ENCODE assay signal across 8 cellular contexts in the genomic region with DNA sequence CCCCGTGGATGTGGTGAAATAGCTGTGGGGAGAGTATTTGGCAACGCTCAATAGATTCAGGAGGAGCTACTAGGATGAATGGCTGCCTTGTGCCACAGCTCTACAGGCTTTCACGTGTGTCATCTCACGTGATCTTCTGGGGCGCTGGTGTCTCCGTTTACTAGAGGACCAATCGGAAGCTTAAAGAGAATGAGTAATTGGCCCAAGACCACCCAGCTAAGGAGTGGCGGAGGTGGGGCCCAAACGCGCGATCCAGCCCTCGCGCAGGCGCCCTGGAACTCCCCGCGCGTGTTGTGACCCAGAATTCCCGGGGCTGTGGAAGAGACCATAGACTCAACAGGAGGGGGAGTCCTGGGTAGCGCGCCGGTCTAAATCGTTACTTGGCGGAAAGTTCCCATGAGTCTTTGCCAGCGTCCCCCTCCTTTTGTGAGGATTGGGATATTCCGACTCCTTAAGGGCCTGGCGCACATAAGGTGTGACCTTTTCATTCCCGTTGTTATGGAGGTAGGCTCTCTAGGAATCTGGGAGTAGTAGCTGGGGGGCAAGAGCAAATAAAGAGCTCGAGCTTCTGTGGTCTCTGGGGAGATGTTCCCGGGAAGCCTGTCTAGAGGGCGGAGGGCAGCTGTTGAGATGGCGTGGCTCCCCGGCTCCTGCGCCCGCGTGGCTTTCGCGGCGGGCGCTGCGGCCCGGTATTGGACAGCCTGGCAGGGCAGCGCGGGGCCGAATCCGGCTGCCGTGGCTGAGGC. TPM values are rescaled to one million over a fixed set of nuclear protein-coding genes. Genes with fewer than 3 reads are reported as not detected.
DNase-seq lines count a peak whose midpoint lies in the region; ATAC-seq and TF ChIP-seq lines count a peak whose summit lies in the region.

No MANE protein-coding gene starts in this region.

- H3K9me3 Mint-ChIP-seq in CD4-positive, alpha-beta T cell: no peaks in the 10 kb centered on the region
- no peaks in the 10 kb centered on the region for H3K9me3 Mint-ChIP-seq in activated CD4-positive, alpha-beta memory T cell treated with anti-CD3 and anti-CD28 coated beads for 36 hours

- peak; percentile 84 for TF ChIP-seq POLR2A in right lobe of liver (IDR thresholded peaks at IDR 0.05)

- CTCF ChIA-PET in CD4-positive, alpha-beta T cell (lab: Charles Lee): interaction anchor here (0.6 to 4.5 kb wide), 8 partner anchors 11 to 153 kb away, joined by 3 to 18 read pairs (median 4); no protein-coding TSS in a partner anchor
- CTCF ChIA-PET in activated CD4-positive, alpha-beta memory T cell treated with anti-CD3 and anti-CD28 coated beads for 36 hours (lab: Charles Lee): interaction anchor here (0.6 to 3.2 kb wide), 14 partner anchors 8 to 220 kb away, joined by 3 to 24 read pairs (median 4); partner anchors contain the start of genes CENPV, TRPV2 and UBB

- ATAC-seq in CD4-positive, alpha-beta T cell (ENCODE audit: poor library complexity): peak; percentile 81
- ATAC-seq in GM19452 (IDR thresholded peaks at IDR 0.05; ENCODE audit: unreplicated experiment): peak; percentile 75
- ATAC-seq in HG03575 (IDR thresholded peaks at IDR 0.05; ENCODE audit: extremely low read depth, insufficient number of reproducible peaks, low FRiP score, unreplicated experiment): peak; percentile 42
- peak; percentile 89 to 93 (median 92) for ATAC-seq in right lobe of liver

- POLR2A ChIA-PET in CD4-positive, alpha-beta T cell (lab: Charles Lee): interaction anchor here (0.5 to 2.6 kb wide), 16 partner anchors 12 to 1745 kb away, joined by 3 to 51 read pairs (median 4); partner anchors contain the start of genes ALKBH5, CENPV, PIGL and TRPV2
- POLR2A ChIA-PET in activated CD4-positive, alpha-beta memory T cell treated with anti-CD3 and anti-CD28 coated beads for 36 hours (lab: Charles Lee): interaction anchor here (0.6 to 4.8 kb wide), 16 partner anchors 9 to 152 kb away, joined by 3 to 61 read pairs (median 8); partner anchors contain the start of genes CENPV, TRPV2 and UBB

- H3K27ac Mint-ChIP-seq in CD4-positive, alpha-beta T cell: peak overlapping the region; percentile 96
- H3K27ac Mint-ChIP-seq in activated CD4-positive, alpha-beta memory T cell treated with anti-CD3 and anti-CD28 coated beads for 36 hours: peak overlapping the region; percentile 97

- no peaks in the 10 kb centered on the region for H3K9me3 ChIP-seq in CD4-positive, alpha-beta T cell (ENCODE audit: control insufficient read depth, low read length)
- H3K9me3 ChIP-seq in duodenal mucosa (ENCODE audit: control insufficient read depth in 1 of 2, low read length in 2 of 2) (no peaks in the 10 kb centered on the region), right lobe of liver (no peaks in the 10 kb centered on the region)

- H3K27me3 Mint-ChIP-seq in CD4-positive, alpha-beta T cell: no peaks in the 10 kb centered on the region
- H3K27me3 Mint-ChIP-seq in activated CD4-positive, alpha-beta memory T cell treated with anti-CD3 and anti-CD28 coated beads for 36 hours: no peaks in the 10 kb centered on the region

- peak overlapping the region; percentile 75 to 95 for H3K4me3 ChIP-seq in duodenal mucosa (ENCODE audit: low read depth in 1 of 2, low read length in 2 of 2)
- H3K4me3 ChIP-seq in right lobe of liver: peak overlapping the region; percentile 83 to 91 (median 86)

- H3K4me3 Mint-ChIP-seq in CD4-positive, alpha-beta T cell: peak overlapping the region; percentile 100
- H3K4me3 Mint-ChIP-seq in activated CD4-positive, alpha-beta memory T cell treated with anti-CD3 and anti-CD28 coated beads for 36 hours: peak overlapping the region; percentile 96

- TF ChIP-seq CTCF in CD4-positive, alpha-beta T cell (IDR thresholded peaks at IDR 0.05): no peak
- no peak for TF ChIP-seq CTCF in right lobe of liver (IDR thresholded peaks at IDR 0.05)

- no peaks in the 10 kb centered on the region for H3K27me3 ChIP-seq in CD4-positive, alpha-beta T cell (ENCODE audit: control insufficient read depth, insufficient read depth, low read length)
- H3K27me3 ChIP-seq in duodenal mucosa (ENCODE audit: control insufficient read depth in 1 of 2, insufficient read depth in 2 of 2, low read length in 2 of 2) (no peaks in the 10 kb centered on the region), right lobe of liver (no peaks in the 10 kb centered on the region)

- peaks cover 56% of the 10 kb centered on the region for H3K4me1 Mint-ChIP-seq in CD4-positive, alpha-beta T cell (ENCODE audit: low read depth)
- H3K4me1 Mint-ChIP-seq in activated CD4-positive, alpha-beta memory T cell treated with anti-CD3 and anti-CD28 coated beads for 36 hours (ENCODE audit: low read depth): peaks cover 44% of the 10 kb centered on the region

- H3K4me1 ChIP-seq in duodenal mucosa (ENCODE audit: control insufficient read depth in 1 of 2, insufficient read depth in 2 of 2, low read length in 2 of 2) (peaks cover 29 to 34% of the 10 kb centered on the region in 2 donors), right lobe of liver (peaks cover 0 to 42% (median 10%) of the 10 kb centered on the region in 4 donors)

- intact Hi-C loops in CD4-positive, alpha-beta T cell (cut with DNase I, micrococcal nuclease): loop anchor here (1.0 to 5.0 kb wide), 10 partner anchors 14 to 1879 kb away; partner anchors contain the start of genes UBB (in 2 of the 2), LRRC75A (in 1 of the 2), NCOR1 (in 1 of the 2) and PIGL (in 1 of the 2)
- intact Hi-C loops in activated CD4-positive, alpha-beta memory T cell treated with anti-CD3 and anti-CD28 coated beads for 36 hours (cut with micrococcal nuclease): loop anchor here (1.0 to 5.0 kb wide), 9 partner anchors 19 to 221 kb away; partner anchors contain the start of genes CENPV, NCOR1, PIGL and UBB
- intact Hi-C loops in right lobe of liver (cut with DNase I): no loop called here

- peak overlapping the region; percentile 84 to 97 for H3K9ac ChIP-seq in duodenal mucosa (ENCODE audit: low read depth in 1 of 2, low read length in 2 of 2)

- DNase-seq in CD4-positive, alpha-beta T cell: peak; percentile 86 to 95 (median 90)
- DNase-seq in NCI-H82 (lab: John Stamatoyannopoulos, UW): peak; percentile 100
- DNase-seq in activated CD4-positive, alpha-beta memory T cell treated with anti-CD3 and anti-CD28 coated beads for 36 hours: peak; percentile 98
- DNase-seq in right lobe of liver: peak; percentile 91 to 95 (median 95)
- DNase-seq in stimulated activated CD4-positive, alpha-beta T cell treated with anti-CD3 and anti-CD28 coated beads, Interleukin-4, amount 100 ng/mL, for 24 hours: peak; percentile 97

- peaks cover 49% of the 10 kb centered on the region for H3K36me3 Mint-ChIP-seq in CD4-positive, alpha-beta T cell (ENCODE audit: low read depth)
- peaks cover 44% of the 10 kb centered on the region for H3K36me3 Mint-ChIP-seq in activated CD4-positive, alpha-beta memory T cell treated with anti-CD3 and anti-CD28 coated beads for 36 hours

- H3K36me3 ChIP-seq in duodenal mucosa (ENCODE audit: control insufficient read depth in 1 of 2, insufficient read depth in 2 of 2, low read length in 2 of 2) (peaks cover 20 to 30% of the 10 kb centered on the region in 2 donors), right lobe of liver (peaks cover 0 to 36% (median 10%) of the 10 kb centered on the region in 4 donors)

- 2% methylated on average over 15 of the region's 46 CpGs for WGBS in right lobe of liver (ENCODE audit: insufficient coverage, low coverage, low lambda C conversion rate, missing lambda C conversion rate)

- H3K27ac ChIP-seq in CD4-positive, alpha-beta T cell (ENCODE audit: low read depth, low read length): peak overlapping the region; percentile 91
- peak overlapping the region; percentile 86 for H3K27ac ChIP-seq in duodenal mucosa (ENCODE audit: low read depth, low read length)
- H3K27ac ChIP-seq in right lobe of liver: peak overlapping the region; percentile 85 to 91 (median 90)

RNA-seq across cellular contexts. Expression of gene TRPV2, which starts 23.4 kb away (rescaled TPM):
- 10 to 100 TPM; 42.8 to 45.2 TPM for total RNA-seq in CD4-positive, alpha-beta T cell
- total RNA-seq in activated CD4-positive, alpha-beta memory T cell treated with anti-CD3 and anti-CD28 coated beads for 36 hours: 10 to 100 TPM; 46.0 to 50.6 TPM
- 1 to 10 TPM; 3.3 to 8.2 (median 4.8) TPM for total RNA-seq in right lobe of liver

RNA-seq across cellular contexts. Expression of gene LRRC75A, which starts 53.3 kb away (rescaled TPM):
- total RNA-seq in CD4-positive, alpha-beta T cell: 1 to 10 TPM; 1.5 to 1.9 TPM
- 1 to 10 TPM; 1.2 to 1.4 TPM for total RNA-seq in activated CD4-positive, alpha-beta memory T cell treated with anti-CD3 and anti-CD28 coated beads for 36 hours
- under 1 TPM; 0.12 to 0.62 (median 0.22) TPM for total RNA-seq in right lobe of liver

RNA-seq across cellular contexts. Expression of gene UBB, which starts 57.8 kb away (rescaled TPM):
- 100 to 1,000 TPM; 646 to 647 TPM for total RNA-seq in CD4-positive, alpha-beta T cell
- 1,000 to 10,000 TPM; 1,695 to 1,771 TPM for total RNA-seq in activated CD4-positive, alpha-beta memory T cell treated with anti-CD3 and anti-CD28 coated beads for 36 hours
- total RNA-seq in right lobe of liver: 1,000 to 10,000 TPM; 1,045 to 2,319 (median 1,420) TPM

Comparison
In these comparisons a context has a peak if more than half of its experiments do, and no peak if none do; other contexts are left out.
1. Peak in every context shown above with its lines: DNase-seq, ATAC-seq, H3K4me3 ChIP-seq and H3K27ac ChIP-seq.
2. ATAC-seq: peak in every context shown above with its lines; median percentile 92 in right lobe of liver; 81 in CD4-positive, alpha-beta T cell; 75 in GM19452; 42 in HG03575.
3. RNA of gene TRPV2, which starts 23.4 kb away (total RNA-seq): 46.0 to 50.6 TPM in activated CD4-positive, alpha-beta memory T cell treated with anti-CD3 and anti-CD28 coated beads for 36 hours and 42.8 to 45.2 TPM in CD4-positive, alpha-beta T cell; 3.3 to 8.2 TPM in right lobe of liver; every median in the first group is over 4 times any median in the second.
4. intact Hi-C loops: an anchor here in CD4-positive, alpha-beta T cell (1.0 to 5.0 kb wide) and activated CD4-positive, alpha-beta memory T cell treated with anti-CD3 and anti-CD28 coated beads for 36 hours (1.0 to 5.0 kb wide); none called in right lobe of liver.